Comparison of ENCODE assay signal across 1 cellular context in the genomic region with DNA sequence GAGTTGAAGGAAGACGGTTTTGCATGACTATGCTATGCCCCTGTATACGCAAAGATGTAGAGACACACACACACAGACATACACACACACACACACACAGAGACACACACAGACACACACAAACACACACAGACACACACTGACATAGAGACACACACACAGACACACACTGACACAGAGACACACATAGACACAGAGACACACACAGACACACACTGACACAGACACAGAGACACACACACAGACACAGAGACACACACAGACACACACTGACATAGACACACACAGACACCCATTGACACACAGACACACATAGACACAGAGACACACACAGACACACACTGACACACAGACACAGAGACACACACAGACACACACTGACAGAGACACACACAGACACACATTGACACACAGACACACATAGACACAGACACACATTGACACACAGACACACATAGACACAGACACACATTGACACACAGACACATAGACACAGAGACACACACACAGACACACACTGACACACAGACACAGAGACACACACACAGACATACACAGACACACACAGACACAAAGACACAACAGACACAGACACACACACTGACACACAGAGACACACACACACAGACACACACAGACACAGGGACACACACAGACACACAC.
TF ChIP-seq lines count a peak whose summit lies in the region.

No MANE protein-coding gene starts in this region.

TF ChIP-seq in A549, 52 proteins besides CTCF, POLR2A, EP300 and RAD21 (continued from another document):
- TF ChIP-seq, protein P1, sequence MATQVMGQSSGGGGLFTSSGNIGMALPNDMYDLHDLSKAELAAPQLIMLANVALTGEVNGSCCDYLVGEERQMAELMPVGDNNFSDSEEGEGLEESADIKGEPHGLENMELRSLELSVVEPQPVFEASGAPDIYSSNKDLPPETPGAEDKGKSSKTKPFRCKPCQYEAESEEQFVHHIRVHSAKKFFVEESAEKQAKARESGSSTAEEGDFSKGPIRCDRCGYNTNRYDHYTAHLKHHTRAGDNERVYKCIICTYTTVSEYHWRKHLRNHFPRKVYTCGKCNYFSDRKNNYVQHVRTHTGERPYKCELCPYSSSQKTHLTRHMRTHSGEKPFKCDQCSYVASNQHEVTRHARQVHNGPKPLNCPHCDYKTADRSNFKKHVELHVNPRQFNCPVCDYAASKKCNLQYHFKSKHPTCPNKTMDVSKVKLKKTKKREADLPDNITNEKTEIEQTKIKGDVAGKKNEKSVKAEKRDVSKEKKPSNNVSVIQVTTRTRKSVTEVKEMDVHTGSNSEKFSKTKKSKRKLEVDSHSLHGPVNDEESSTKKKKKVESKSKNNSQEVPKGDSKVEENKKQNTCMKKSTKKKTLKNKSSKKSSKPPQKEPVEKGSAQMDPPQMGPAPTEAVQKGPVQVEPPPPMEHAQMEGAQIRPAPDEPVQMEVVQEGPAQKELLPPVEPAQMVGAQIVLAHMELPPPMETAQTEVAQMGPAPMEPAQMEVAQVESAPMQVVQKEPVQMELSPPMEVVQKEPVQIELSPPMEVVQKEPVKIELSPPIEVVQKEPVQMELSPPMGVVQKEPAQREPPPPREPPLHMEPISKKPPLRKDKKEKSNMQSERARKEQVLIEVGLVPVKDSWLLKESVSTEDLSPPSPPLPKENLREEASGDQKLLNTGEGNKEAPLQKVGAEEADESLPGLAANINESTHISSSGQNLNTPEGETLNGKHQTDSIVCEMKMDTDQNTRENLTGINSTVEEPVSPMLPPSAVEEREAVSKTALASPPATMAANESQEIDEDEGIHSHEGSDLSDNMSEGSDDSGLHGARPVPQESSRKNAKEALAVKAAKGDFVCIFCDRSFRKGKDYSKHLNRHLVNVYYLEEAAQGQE (IDR thresholded peaks at IDR 0.05) = no peak
- TF ChIP-seq CBX2 (IDR thresholded peaks at IDR 0.05; ENCODE audit: borderline replicate concordance, low read depth) = no peak
